ENCODE assay signal across 12 cellular contexts in the genomic region with DNA sequence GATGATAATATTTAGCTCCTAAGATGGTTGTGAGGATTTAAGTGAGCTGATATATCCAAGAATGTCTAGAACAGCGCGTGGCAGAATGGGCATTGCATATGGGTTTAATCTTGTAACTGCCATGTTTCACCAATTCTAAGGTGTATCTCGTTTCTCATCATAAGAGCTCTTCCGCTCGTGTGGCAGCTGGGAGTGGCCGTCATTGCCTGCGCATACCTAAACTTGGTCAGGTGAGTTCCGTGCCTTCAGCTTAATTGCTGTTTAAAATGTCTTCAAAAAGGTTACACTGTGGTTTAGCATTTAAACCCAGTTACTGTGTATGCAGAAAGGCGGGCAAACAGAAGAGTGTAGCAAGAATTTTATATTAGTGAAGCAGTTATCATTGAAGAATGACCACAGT. TPM values are rescaled to one million over a fixed set of nuclear protein-coding genes. Genes with fewer than 3 reads are reported as not detected.
DNase-seq lines count a peak whose midpoint lies in the region; ATAC-seq and TF ChIP-seq lines count a peak whose summit lies in the region.
"Had no signal": no experiment of that assay in that cellular context is flagged by ENCODE, and none has a peak within 500 bp of the region (broad histone marks: within the 10 kb centered on the region; RNA-seq: fewer than 3 reads in every experiment).

No MANE protein-coding gene starts in this region.

- WGBS in adrenal gland, 4 donors: 87 to 92% (median 92%) methylated on average over 9 of the region's 9 CpGs
- WGBS in body of pancreas, 2 donors: 82 to 85% methylated on average over 9 of the region's 9 CpGs

- intact Hi-C loops in CD4-positive, alpha-beta memory T cell (cut with micrococcal nuclease): no loop called here
- intact Hi-C loops in adrenal gland (cut with DNase I): no loop called here
- intact Hi-C loops in body of pancreas (cut with DNase I): no loop called here

- H3K4me1 ChIP-seq in CD4-positive, alpha-beta memory T cell (ENCODE audit: insufficient read depth, low read length): peaks cover 40% of the 10 kb centered on the region
- peaks cover 23% of the 10 kb centered on the region for H3K4me1 ChIP-seq in HUES6 (ENCODE audit: control insufficient read depth, insufficient read depth, low read length)
- peaks cover 0 to 34% of the 10 kb centered on the region in 2 donors for H3K4me1 ChIP-seq in adrenal gland (replicated peaks in 1 of 2)
- H3K4me1 ChIP-seq in body of pancreas: peaks cover 14% of the 10 kb centered on the region
- H3K4me1 ChIP-seq: SJSA1 had no signal

- H3K36me3 Mint-ChIP-seq in CD4-positive, alpha-beta memory T cell: no peaks in the 10 kb centered on the region
- no peaks in the 10 kb centered on the region for H3K36me3 Mint-ChIP-seq in naive thymus-derived CD8-positive, alpha-beta T cell
- no peaks in the 10 kb centered on the region for H3K36me3 Mint-ChIP-seq in HFFc6 (ENCODE audit: low read depth)

- no peaks in the 10 kb centered on the region for H3K9me3 Mint-ChIP-seq in CD4-positive, alpha-beta memory T cell
- no peaks in the 10 kb centered on the region for H3K9me3 Mint-ChIP-seq in naive thymus-derived CD8-positive, alpha-beta T cell
- no peaks in the 10 kb centered on the region for H3K9me3 Mint-ChIP-seq in HFFc6

- H3K36me3 ChIP-seq in CD4-positive, alpha-beta memory T cell (ENCODE audit: insufficient read depth, low read length): no peaks in the 10 kb centered on the region
- H3K36me3 ChIP-seq in HUES6 (ENCODE audit: control insufficient read depth, insufficient read depth, low read length) (no peaks in the 10 kb centered on the region), adrenal gland (replicated peaks in 1 of 2) (no peaks in the 10 kb centered on the region), body of pancreas (replicated peaks in 1 of 2; ENCODE audit: insufficient read depth in 1 of 2, low read depth in 2 of 2) (no peaks in the 10 kb centered on the region)
- H3K36me3 ChIP-seq: SJSA1 had no signal

- peak overlapping the region; percentile 4 for H3K9ac ChIP-seq in HUES6 (ENCODE audit: low read length)

- no peak for ATAC-seq in naive thymus-derived CD8-positive, alpha-beta T cell
- ATAC-seq in body of pancreas: no peak

- in situ Hi-C loops in GM13977 (cut with MboI; ENCODE audit: low pct_unique_long_range_greater_than_20kb, low sequenced_read_pairs, unreplicated experiment): no loop called here

- H3K27ac ChIP-seq in CD4-positive, alpha-beta memory T cell (ENCODE audit: low read depth, low read length): no peak overlapping the region
- no peak overlapping the region for H3K27ac ChIP-seq in HUES6 (ENCODE audit: low read depth, low read length)
- peak overlapping the region in 3 of 5 donors; percentile 3 to 81 (median 72) for H3K27ac ChIP-seq in adrenal gland
- H3K27ac ChIP-seq in body of pancreas: no peak overlapping the region
- H3K27ac ChIP-seq: epithelial cell of prostate, SJSA1 had no signal

- TF ChIP-seq POLR2A in adrenal gland (IDR thresholded peaks at IDR 0.05): no peak
- TF ChIP-seq POLR2A in body of pancreas (IDR thresholded peaks at IDR 0.05): no peak

- POLR2A ChIA-PET in CD4-positive, alpha-beta memory T cell (lab: Charles Lee; ENCODE audit: partially characterized antibody): no interaction called here
- POLR2A ChIA-PET in naive thymus-derived CD8-positive, alpha-beta T cell (lab: Charles Lee): interaction anchor here (1.2 to 1.4 kb wide), 2 partner anchors 79 to 103 kb away, joined by 3 read pairs; partner anchors contain the start of genes BCDIN3D and RACGAP1

- no peak for DNase-seq in CD4-positive, alpha-beta memory T cell
- DNase-seq in adrenal gland (no peak), body of pancreas (no peak), GM13977 (ENCODE audit: low spot score) (no peak), NCI-H128 (lab: John Stamatoyannopoulos, UW; ENCODE audit: unreplicated experiment) (no peak), HFFc6 (no peak)
- DNase-seq in naive thymus-derived CD8-positive, alpha-beta T cell: no peak

- peak overlapping the region in 5 of 7 donors; percentile 31 to 94 (median 89) for H3K27ac Mint-ChIP-seq in CD4-positive, alpha-beta memory T cell
- H3K27ac Mint-ChIP-seq in naive thymus-derived CD8-positive, alpha-beta T cell: peak overlapping the region in 4 of 10 donors; percentile 61 to 90 (median 64)
- no peak overlapping the region for H3K27ac Mint-ChIP-seq in HFFc6

- H3K27me3 ChIP-seq in CD4-positive, alpha-beta memory T cell (ENCODE audit: insufficient read depth, low read length): no peaks in the 10 kb centered on the region
- peaks cover 23% of the 10 kb centered on the region for H3K27me3 ChIP-seq in HUES6 (ENCODE audit: control insufficient read depth, insufficient read depth, low read length)
- H3K27me3 ChIP-seq in adrenal gland: no peaks in the 10 kb centered on the region
- H3K27me3 ChIP-seq in body of pancreas: no peaks in the 10 kb centered on the region
- H3K27me3 ChIP-seq: SJSA1 had no signal

- CTCF ChIA-PET in CD4-positive, alpha-beta memory T cell (lab: Charles Lee; ENCODE audit: partially characterized antibody): interaction anchor here (0.7 to 3.5 kb wide), 35 partner anchors 9 to 276 kb away, joined by 3 to 44 read pairs (median 4); partner anchors contain the start of genes NCKAP5L and RACGAP1

- peaks cover 1 to 3% of the 10 kb centered on the region in 2 donors for H3K27me3 Mint-ChIP-seq in CD4-positive, alpha-beta memory T cell
- H3K27me3 Mint-ChIP-seq in naive thymus-derived CD8-positive, alpha-beta T cell: peaks cover 5 to 27% (median 11%) of the 10 kb centered on the region in 5 donors
- peaks cover 24% of the 10 kb centered on the region for H3K27me3 Mint-ChIP-seq in HFFc6 (ENCODE audit: insufficient read depth)

- no peaks in the 10 kb centered on the region for H3K9me3 ChIP-seq in CD4-positive, alpha-beta memory T cell (ENCODE audit: control insufficient read depth in 1 of 2, low read length in 2 of 2)
- no peaks in the 10 kb centered on the region for H3K9me3 ChIP-seq in HUES6 (ENCODE audit: control insufficient read depth, insufficient read depth, low read depth, low read length)
- H3K9me3 ChIP-seq in adrenal gland (replicated peaks in 1 of 3): no peaks in the 10 kb centered on the region
- H3K9me3 ChIP-seq in body of pancreas: no peaks in the 10 kb centered on the region
- H3K9me3 ChIP-seq: SJSA1 had no signal

- no peak for TF ChIP-seq CTCF in adrenal gland (IDR thresholded peaks at IDR 0.05)
- TF ChIP-seq CTCF in body of pancreas (IDR thresholded peaks at IDR 0.05): no peak
- TF ChIP-seq CTCF in GM13977 (IDR thresholded peaks at IDR 0.05; ENCODE audit: extremely low read depth, insufficient read depth, missing control alignments): no peak
- TF ChIP-seq CTCF in HFFc6 (IDR thresholded peaks at IDR 0.05): no peak

- peaks cover 16 to 53% (median 23%) of the 10 kb centered on the region in 4 donors for H3K4me1 Mint-ChIP-seq in CD4-positive, alpha-beta memory T cell
- peaks cover 5 to 19% (median 10%) of the 10 kb centered on the region in 4 donors for H3K4me1 Mint-ChIP-seq in naive thymus-derived CD8-positive, alpha-beta T cell
- peaks cover 12% of the 10 kb centered on the region for H3K4me1 Mint-ChIP-seq in HFFc6 (ENCODE audit: low read depth)

- no peak overlapping the region for H3K4me3 ChIP-seq in CD4-positive, alpha-beta memory T cell (ENCODE audit: low read length in 2 of 2)
- H3K4me3 ChIP-seq in HUES6 (ENCODE audit: low read depth, low read length) (peak overlapping the region; percentile 9; the same call in 1 of the 2 replicates), adrenal gland (no peak overlapping the region), body of pancreas (no peak overlapping the region)
- H3K4me3 ChIP-seq: SJSA1 had no signal

- peak overlapping the region in 5 of 8 donors; percentile 37 to 96 (median 90) for H3K4me3 Mint-ChIP-seq in CD4-positive, alpha-beta memory T cell
- peak overlapping the region in 7 of 10 donors; percentile 9 to 93 (median 90) for H3K4me3 Mint-ChIP-seq in naive thymus-derived CD8-positive, alpha-beta T cell
- no peak overlapping the region for H3K4me3 Mint-ChIP-seq in HFFc6

RNA-seq across cellular contexts. Expression of gene AQP2, which starts 4.5 kb away (rescaled TPM):
- total RNA-seq in CD4-positive, alpha-beta memory T cell: not detected
- not detected for polyA plus RNA-seq in CD4-positive, alpha-beta memory T cell
- 10 to 100 TPM in 3 of 8 donors, 1 to 10 TPM in 2, under 1 TPM in 2, not detected in 1; 0.10 to 53.2 (median 2.4) TPM for total RNA-seq in adrenal gland
- 10 to 100 TPM in 1 of 3 donors, under 1 TPM in 2; 0.40 to 81.0 (median 0.61) TPM for polyA plus RNA-seq in adrenal gland
- not detected for total RNA-seq in naive thymus-derived CD8-positive, alpha-beta T cell
- polyA plus RNA-seq in naive thymus-derived CD8-positive, alpha-beta T cell: not detected
- total RNA-seq in body of pancreas: not detected
- total RNA-seq in HFFc6 (2021; fragmentation: NEBNext Ultra II Directional; extraction: Animal tissue kit (Norgen Biotek cat#: 25700)): not detected
- total RNA-seq: Calu3, SJSA1 had no signal
- polyA plus RNA-seq: neural cell had no signal

RNA-seq across cellular contexts. Expression of gene AQP5, which starts 15.6 kb away (rescaled TPM):
- not detected for total RNA-seq in CD4-positive, alpha-beta memory T cell
- polyA plus RNA-seq in CD4-positive, alpha-beta memory T cell: not detected
- 1 to 10 TPM in 2 of 8 donors, under 1 TPM in 5, not detected in 1; 0.25 to 1.5 (median 0.66) TPM for total RNA-seq in adrenal gland
- polyA plus RNA-seq in adrenal gland: 1 to 10 TPM; 1.5 to 2.6 (median 1.6) TPM
- total RNA-seq in naive thymus-derived CD8-positive, alpha-beta T cell: not detected
- not detected for polyA plus RNA-seq in naive thymus-derived CD8-positive, alpha-beta T cell
- total RNA-seq in body of pancreas: 1 to 10 TPM; 1.3 to 2.1 TPM
- total RNA-seq in HFFc6 (2021; fragmentation: NEBNext Ultra II Directional; extraction: Animal tissue kit (Norgen Biotek cat#: 25700)): not detected
- total RNA-seq: SJSA1 had no signal
- polyA plus RNA-seq: neural cell had no signal

RNA-seq across cellular contexts. Expression of gene AQP6, which starts 26.7 kb away (rescaled TPM):
- total RNA-seq in CD4-positive, alpha-beta memory T cell: not detected
- polyA plus RNA-seq in CD4-positive, alpha-beta memory T cell: not detected
- total RNA-seq in adrenal gland (under 1 TPM in 2 of 8 donors, not detected in 6; 0.28 to 0.29 TPM), body of pancreas (not detected)
- polyA plus RNA-seq in adrenal gland: 1 to 10 TPM in 1 of 3 donors, under 1 TPM in 1, not detected in 1; 0.20 to 1.1 TPM
- not detected for total RNA-seq in naive thymus-derived CD8-positive, alpha-beta T cell
- not detected for polyA plus RNA-seq in naive thymus-derived CD8-positive, alpha-beta T cell
- not detected for total RNA-seq in HFFc6 (2021; fragmentation: NEBNext Ultra II Directional; extraction: Animal tissue kit (Norgen Biotek cat#: 25700))
- total RNA-seq: SJSA1 had no signal
- polyA plus RNA-seq: neural cell had no signal

RNA-seq across cellular contexts. Expression of gene FAIM2, which starts 42.4 kb away (rescaled TPM):
- total RNA-seq in CD4-positive, alpha-beta memory T cell: under 1 TPM; 0.08 to 0.17 TPM
- under 1 TPM in 1 of 2 donors, not detected in 1; 0.59 TPM for polyA plus RNA-seq in CD4-positive, alpha-beta memory T cell
- total RNA-seq in adrenal gland: 10 to 100 TPM in 3 of 8 donors, 1 to 10 TPM in 4, under 1 TPM in 1; 0.35 to 46.1 (median 3.6) TPM
- 10 to 100 TPM; 13.4 to 50.8 (median 45.9) TPM for polyA plus RNA-seq in adrenal gland
- not detected for total RNA-seq in naive thymus-derived CD8-positive, alpha-beta T cell
- under 1 TPM in 1 of 3 donors, not detected in 2; 0.39 TPM for polyA plus RNA-seq in naive thymus-derived CD8-positive, alpha-beta T cell
- total RNA-seq in body of pancreas: 1 to 10 TPM; 1.0 to 4.9 TPM
- total RNA-seq in HFFc6 (2021; fragmentation: NEBNext Ultra II Directional; extraction: Animal tissue kit (Norgen Biotek cat#: 25700)): 1 to 10 TPM in 4 of 6 experiments, under 1 TPM in 2; 0.24 to 1.1 (median 1.1) TPM
- total RNA-seq: Calu3, SJSA1 had no signal

Comparison
In these comparisons a context has a peak if more than half of its experiments do, and no peak if none do; other contexts are left out.
1. H3K27ac ChIP-seq: peak in adrenal gland (3 of 5); none in CD4-positive, alpha-beta memory T cell (single experiment), HUES6 (single experiment) and body of pancreas (0 of 4).